1 cellular context compared by ENCODE assay signal in the genomic region with DNA sequence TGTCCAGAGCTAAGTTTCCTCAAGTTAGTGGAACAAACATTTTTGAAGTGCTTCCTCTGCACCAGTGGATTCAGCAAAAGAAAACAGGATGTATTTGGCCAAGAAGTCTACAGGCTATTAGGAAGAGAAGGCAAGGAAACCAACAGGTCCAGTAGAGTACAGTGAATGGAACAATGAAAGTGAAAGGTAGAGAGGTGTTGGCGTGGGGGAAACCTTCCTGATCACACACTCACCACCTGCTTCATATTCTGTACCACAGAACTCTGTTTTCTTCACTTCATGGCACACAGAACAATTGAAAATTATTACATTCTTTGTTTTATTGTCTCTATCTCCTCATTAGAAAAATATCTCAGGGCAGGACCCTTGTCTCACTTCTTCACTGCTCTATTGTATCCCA.
TF ChIP-seq lines count a peak whose summit lies in the region.

No MANE protein-coding gene starts in this region.

TF ChIP-seq in WTC11, 78 proteins besides CTCF, POLR2A, EP300 and RAD21:
- TF ChIP-seq ZNF121 (CRISPR knock-in tag; IDR thresholded peaks at IDR 0.05) (no peak), OVOL2 (CRISPR knock-in tag; IDR thresholded peaks at IDR 0.05; ENCODE audit: borderline replicate concordance) (no peak), SMAD3 (CRISPR knock-in tag; IDR thresholded peaks at IDR 0.05; ENCODE audit: borderline replicate concordance) (no peak), FOXP1 (CRISPR knock-in tag; IDR thresholded peaks at IDR 0.05; ENCODE audit: borderline replicate concordance) (no peak), TEAD4 (CRISPR knock-in tag; IDR thresholded peaks at IDR 0.05) (no peak), GTF2I (CRISPR knock-in tag; conservative IDR thresholded peaks at IDR 0.05) (no peak), SMAD4 (CRISPR knock-in tag; IDR thresholded peaks at IDR 0.05) (no peak)
